20 cellular contexts compared by ENCODE assay signal in genomic region chr3:9691636-9692035, GRCh38. TPM values are rescaled to one million over a fixed set of nuclear protein-coding genes. Genes with fewer than 3 reads are reported as not detected.
"Had no signal": no experiment of that assay in that cellular context is flagged by ENCODE, and none has a peak within 500 bp of the region (broad histone marks: within the 10 kb centered on the region; RNA-seq: fewer than 3 reads in every experiment).

No MANE protein-coding gene starts in this region.

- H3K27ac ChIP-seq: coronary artery, esophagus squamous epithelium, gastroesophageal sphincter had no signal

- H3K27me3 ChIP-seq: esophagus squamous epithelium, gastroesophageal sphincter, tibial nerve had no signal

- H3K4me3 Mint-ChIP-seq: activated naive CD4-positive, alpha-beta T cell treated with anti-CD3 and anti-CD28 coated beads for 36 hours; activated naive CD8-positive, alpha-beta T cell treated with anti-CD3 and anti-CD28 coated beads, Interleukin-2, amount 10 ng/mL, durations not matched to agents 7 days and 5 days; endodermal cell; naive thymus-derived CD8-positive, alpha-beta T cell; stimulated activated naive CD8-positive, alpha-beta T cell treated with anti-CD3 and anti-CD28 coated beads, Interleukin-15, Interleukin-2, amounts not matched to agents 100 ng/mL and 50 ng/mL, for 24 hours; T-cell had no signal

- ATAC-seq: gastroesophageal sphincter had no signal

- H3K9me3 Mint-ChIP-seq: activated naive CD4-positive, alpha-beta T cell treated with anti-CD3 and anti-CD28 coated beads for 36 hours; activated naive CD8-positive, alpha-beta T cell treated with anti-CD3 and anti-CD28 coated beads, Interleukin-2, amount 10 ng/mL, durations not matched to agents 7 days and 5 days; endodermal cell; naive thymus-derived CD8-positive, alpha-beta T cell; stimulated activated naive CD8-positive, alpha-beta T cell treated with anti-CD3 and anti-CD28 coated beads, Interleukin-15, Interleukin-2, amounts not matched to agents 100 ng/mL and 50 ng/mL, for 24 hours; T-cell had no signal

- H3K27ac Mint-ChIP-seq: activated naive CD4-positive, alpha-beta T cell treated with anti-CD3 and anti-CD28 coated beads for 36 hours; activated naive CD8-positive, alpha-beta T cell treated with anti-CD3 and anti-CD28 coated beads, Interleukin-2, amount 10 ng/mL, durations not matched to agents 7 days and 5 days; endodermal cell; stimulated activated naive CD8-positive, alpha-beta T cell treated with anti-CD3 and anti-CD28 coated beads, Interleukin-15, Interleukin-2, amounts not matched to agents 100 ng/mL and 50 ng/mL, for 24 hours; T-cell had no signal

- H3K9me3 ChIP-seq: esophagus squamous epithelium, gastroesophageal sphincter, tibial nerve had no signal

- H3K4me3 ChIP-seq: coronary artery, esophagus squamous epithelium, gastroesophageal sphincter, tibial nerve had no signal

- H3K4me1 ChIP-seq: esophagus squamous epithelium, gastroesophageal sphincter had no signal

- DNase-seq: activated effector memory CD4-positive, alpha-beta T cell treated with Interleukin-2 at 50 U/mL for 16 hours; activated naive CD4-positive, alpha-beta T cell treated with anti-CD3 and anti-CD28 coated beads for 36 hours; activated naive CD8-positive, alpha-beta T cell treated with anti-CD3 and anti-CD28 coated beads, Interleukin-2, amount 10 ng/mL, durations not matched to agents 7 days and 5 days; activated T-cell treated with anti-CD3 and anti-CD28 coated beads, Interleukin-2, amount 50 U/mL, for 1 hour; amniotic stem cell; cerebellar nuclear complex; endodermal cell; esophagus squamous epithelium; stimulated activated CD4-positive, alpha-beta T cell treated with anti-CD3 and anti-CD28 coated beads, Interleukin-4, amount 100 ng/mL, for 24 hours; T-cell; T-helper 9 cell had no signal

- H3K27me3 Mint-ChIP-seq: activated naive CD8-positive, alpha-beta T cell treated with anti-CD3 and anti-CD28 coated beads, Interleukin-2, amount 10 ng/mL, durations not matched to agents 7 days and 5 days; naive thymus-derived CD8-positive, alpha-beta T cell; stimulated activated naive CD8-positive, alpha-beta T cell treated with anti-CD3 and anti-CD28 coated beads, Interleukin-15, Interleukin-2, amounts not matched to agents 100 ng/mL and 50 ng/mL, for 24 hours; T-cell had no signal

- H3K4me1 Mint-ChIP-seq: activated naive CD8-positive, alpha-beta T cell treated with anti-CD3 and anti-CD28 coated beads, Interleukin-2, amount 10 ng/mL, durations not matched to agents 7 days and 5 days; T-cell had no signal

RNA-seq across cellular contexts. Expression of gene CPNE9, which starts 12.0 kb away (rescaled TPM):
- total RNA-seq: activated naive CD4-positive, alpha-beta T cell treated with anti-CD3 and anti-CD28 coated beads for 36 hours; esophagus squamous epithelium; lung microvascular endothelial cell; renal cortical epithelial cell; tibial nerve; urinary bladder had no signal
- polyA plus RNA-seq: keratinocyte; naive thymus-derived CD8-positive, alpha-beta T cell had no signal
